In the genomic region with DNA sequence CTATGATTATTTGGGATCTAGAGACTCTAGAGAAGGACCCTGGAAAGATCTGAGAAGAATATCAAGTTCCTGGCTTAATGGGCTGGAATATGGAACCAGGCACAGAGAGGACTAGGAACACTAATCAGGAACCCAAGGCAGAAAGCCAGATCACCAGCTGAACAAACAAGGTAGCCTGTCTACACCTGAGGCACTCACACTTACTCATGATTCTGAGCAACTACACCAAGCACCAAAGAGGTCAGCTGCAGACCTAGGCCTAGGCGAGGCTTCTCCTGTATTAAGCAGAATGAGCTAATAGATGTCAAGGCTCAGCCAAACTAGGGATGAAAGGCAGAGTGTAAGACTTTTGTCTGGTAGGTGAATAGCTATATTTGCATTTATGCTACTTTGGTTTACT, we compare ENCODE assay signal across 23 cellular contexts.
"Had no signal": no experiment of that assay in that cellular context is flagged by ENCODE, and none has a peak within 500 bp of the region (broad histone marks: within the 10 kb centered on the region; RNA-seq: fewer than 3 reads in every experiment).

No MANE protein-coding gene starts in this region.

- H3K79me2 ChIP-seq: hepatocyte had no signal

- H3K9me3 ChIP-seq: esophagus squamous epithelium, prostate gland, upper lobe of right lung had no signal

- H3K4me1 Mint-ChIP-seq: mesothelial cell of epicardium had no signal

- H2AFZ ChIP-seq: hepatocyte had no signal

- H3K4me2 ChIP-seq: hepatocyte had no signal

- H3K27ac ChIP-seq: brain microvascular endothelial cell, hepatocyte, left ventricle myocardium inferior, prostate gland, spleen, upper lobe of right lung, WERI-Rb-1 had no signal

- DNase-seq: activated CD4-positive, alpha-beta T cell treated with anti-CD3 and anti-CD28 coated beads, Interleukin-2, amount 10 ng/mL, durations not matched to agents 7 days and 5 days; activated CD4-positive, CD25-positive, alpha-beta regulatory T cell treated with anti-CD3 and anti-CD28 coated beads, Interleukin-2, amount 50 U/mL, for 72 hours; activated T-cell treated with anti-CD3 and anti-CD28 coated beads, Interleukin-2, amount 50 U/mL, for 1 hour; aorta; brain microvascular endothelial cell; effector memory CD4-positive, alpha-beta T cell; esophagus squamous epithelium; glutamatergic neuron; left ventricle myocardium inferior; naive thymus-derived CD8-positive, alpha-beta T cell; spleen; stimulated activated CD4-positive, alpha-beta T cell treated with anti-CD3 and anti-CD28 coated beads, Interleukin-4, amount 100 ng/mL, for 1 hour; stimulated activated naive CD4-positive, alpha-beta T cell treated with Interleukin-2 at 50 U/mL for 16 hours; T-helper 1 cell; upper lobe of right lung; WERI-Rb-1 had no signal

- H3K4me1 ChIP-seq: prostate gland, spleen, upper lobe of right lung had no signal

- H3K4me3 ChIP-seq: esophagus squamous epithelium, hepatocyte, left ventricle myocardium inferior, prostate gland, spleen, upper lobe of right lung had no signal

- H3K4me3 Mint-ChIP-seq: activated CD4-positive, alpha-beta T cell treated with anti-CD3 and anti-CD28 coated beads, Interleukin-2, amount 10 ng/mL, durations not matched to agents 7 days and 5 days; central memory CD8-positive, alpha-beta T cell; mesothelial cell of epicardium; naive thymus-derived CD8-positive, alpha-beta T cell had no signal

- FAIRE-seq: colon, TTC549 had no signal

- H3K27me3 ChIP-seq: brain microvascular endothelial cell, esophagus squamous epithelium, hepatocyte, spleen, upper lobe of right lung had no signal

- H3K36me3 ChIP-seq: brain microvascular endothelial cell, esophagus squamous epithelium, left ventricle myocardium inferior, prostate gland, spleen, upper lobe of right lung, WERI-Rb-1 had no signal

- H3K27ac Mint-ChIP-seq: activated CD4-positive, alpha-beta T cell treated with anti-CD3 and anti-CD28 coated beads, Interleukin-2, amount 10 ng/mL, durations not matched to agents 7 days and 5 days; activated naive CD4-positive, alpha-beta T cell treated with anti-CD3 and anti-CD28 coated beads, Interleukin-2, amount 50 U/mL, for 72 hours; mesothelial cell of epicardium; naive thymus-derived CD8-positive, alpha-beta T cell had no signal

- ATAC-seq: activated naive CD4-positive, alpha-beta T cell treated with anti-CD3 and anti-CD28 coated beads, Interleukin-2, amount 50 U/mL, for 72 hours; naive thymus-derived CD8-positive, alpha-beta T cell; upper lobe of right lung had no signal
